ENCODE assay signal across 34 cellular contexts in the genomic region with DNA sequence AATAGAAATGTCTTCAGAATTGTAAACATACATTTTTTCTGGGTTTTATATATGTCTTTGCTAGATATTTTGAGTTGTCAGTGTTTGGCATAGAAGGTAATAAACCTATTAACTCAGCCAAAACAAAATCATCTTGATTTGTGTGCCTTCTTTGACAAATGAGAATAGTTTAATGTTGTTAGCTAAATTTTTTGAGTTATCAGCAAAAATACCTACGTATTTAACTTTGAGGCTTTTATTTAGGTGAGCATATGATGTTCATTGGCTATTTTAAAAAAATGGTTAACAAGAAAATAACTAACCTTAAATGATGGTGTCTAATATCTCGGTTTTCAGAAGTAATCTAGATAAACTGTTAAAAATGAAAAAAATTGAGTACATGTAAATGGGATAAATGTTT.
"Had no signal": no experiment of that assay in that cellular context is flagged by ENCODE, and none has a peak within 500 bp of the region (broad histone marks: within the 10 kb centered on the region; RNA-seq: fewer than 3 reads in every experiment).

No MANE protein-coding gene starts in this region.

- ATAC-seq: activated naive CD4-positive, alpha-beta T cell treated with anti-CD3 and anti-CD28 coated beads, Interleukin-2, amount 50 U/mL, for 72 hours; activated naive CD8-positive, alpha-beta T cell treated with anti-CD3 and anti-CD28 coated beads, Interleukin-2, amount 50 U/mL, for 24 hours; activated T-cell treated with anti-CD3 and anti-CD28 coated beads, Interleukin-2, amount 50 U/mL, for 4 hours; activated T-cell treated with anti-CD3 and anti-CD28 coated beads, Interleukin-2, amount 50 U/mL, for 72 hours; activated T-helper 17 cell treated with anti-CD3 and anti-CD28 coated beads, Interleukin-2, amount 50 U/mL, for 72 hours; body of pancreas had no signal

- H3K36me3 ChIP-seq: adrenal gland, ascending aorta, brain microvascular endothelial cell, breast epithelium, cardiac muscle cell had no signal

- H3K9me3 ChIP-seq: adrenal gland, ascending aorta, body of pancreas had no signal

- DNase-seq: activated effector memory CD4-positive, alpha-beta T cell treated with anti-CD3 and anti-CD28 coated beads, Interleukin-2, amount 50 U/mL, for 16 hours; activated effector memory CD4-positive, alpha-beta T cell treated with Interleukin-2 at 50 U/mL for 16 hours; activated gamma-delta T cell; activated gamma-delta T cell treated with Interleukin-2 at 50 U/mL for 16 hours; activated naive CD4-positive, alpha-beta T cell; activated naive CD4-positive, alpha-beta T cell treated with anti-CD3 and anti-CD28 coated beads for 36 hours; activated naive CD4-positive, alpha-beta T cell treated with anti-CD3 and anti-CD28 coated beads, Interleukin-2, amount 10 ng/mL, durations not matched to agents 7 days and 5 days; activated naive CD4-positive, alpha-beta T cell treated with anti-CD3 and anti-CD28 coated beads, Interleukin-2, amount 50 U/mL, for 16 hours; activated naive CD4-positive, alpha-beta T cell treated with Interleukin-2 at 50 U/mL for 16 hours; activated naive CD8-positive, alpha-beta T cell treated with anti-CD3 and anti-CD28 coated beads for 36 hours; activated naive CD8-positive, alpha-beta T cell treated with anti-CD3 and anti-CD28 coated beads, Interleukin-2, amount 10 ng/mL, durations not matched to agents 7 days and 5 days; activated naive CD8-positive, alpha-beta T cell treated with anti-CD3 and anti-CD28 coated beads, Interleukin-2, amount 50 U/mL, for 24 hours; activated T-cell treated with anti-CD3 and anti-CD28 coated beads, Interleukin-2, amount 50 U/mL, for 1 hour; activated T-cell treated with anti-CD3 and anti-CD28 coated beads, Interleukin-2, amount 50 U/mL, for 24 hours; activated T-cell treated with anti-CD3 and anti-CD28 coated beads, Interleukin-2, amount 50 U/mL, for 4 hours; activated T-cell treated with anti-CD3 and anti-CD28 coated beads, Interleukin-2, amount 50 U/mL, for 48 hours; activated T-cell treated with anti-CD3 and anti-CD28 coated beads, Interleukin-2, amount 50 U/mL, for 72 hours; adrenal gland; amniotic stem cell; amygdala; anterior cingulate cortex; aorta; body of pancreas; brain microvascular endothelial cell; caudate nucleus; central memory CD4-positive, alpha-beta T cell; cerebellar nuclear complex had no signal

- H3K4me1 ChIP-seq: adrenal gland, ascending aorta, body of pancreas, breast epithelium had no signal

- H3K4me3 ChIP-seq: adrenal gland, ascending aorta, body of pancreas, breast epithelium, cardiac muscle cell had no signal

- H3K27ac ChIP-seq: adrenal gland, ascending aorta, body of pancreas, brain microvascular endothelial cell, breast epithelium, cardiac muscle cell had no signal

- FAIRE-seq: astrocyte, bronchial epithelial cell had no signal

- H3K27me3 ChIP-seq: adrenal gland, ascending aorta, body of pancreas, brain microvascular endothelial cell, breast epithelium, cardiac muscle cell had no signal
